In the genomic region with DNA sequence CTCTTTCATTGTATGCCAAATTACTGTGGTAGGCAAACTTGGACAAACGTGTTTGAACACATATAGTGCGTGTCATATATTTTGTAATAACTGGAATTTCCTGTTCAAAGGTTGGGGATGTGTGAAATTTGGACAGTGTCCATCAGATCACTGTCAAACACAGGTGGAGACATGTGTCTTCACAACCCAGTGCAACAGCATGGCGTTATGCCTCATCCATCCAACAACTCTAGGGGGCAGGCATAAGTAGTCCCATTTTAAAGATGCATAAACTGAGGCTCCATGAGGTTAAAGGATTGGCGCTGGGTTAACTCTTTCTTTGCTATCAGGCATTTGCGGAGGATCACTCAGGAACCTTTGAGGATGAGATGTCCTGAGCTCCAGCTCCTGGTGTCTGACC, we compare ENCODE assay signal across 24 cellular contexts.
"Had no signal": no experiment of that assay in that cellular context is flagged by ENCODE, and none has a peak within 500 bp of the region (broad histone marks: within the 10 kb centered on the region; RNA-seq: fewer than 3 reads in every experiment).

No MANE protein-coding gene starts in this region.

- DNase-seq: Karpas-422, KG1, MM.1S, NCI-H1092 treated with DMSO at 0.1 percent for 48 hours, NCI-H1436, NCI-H187, NCI-H2029, NCI-H2081 treated with DMSO at 0.1 percent for 48 hours, NCI-H2171, NCI-H226, NCI-H446, NCI-H510A, NCI-H524 treated with DMSO at 0.1 percent for 48 hours, NCI-H69, NCI-H774, Right ventricle myocardium superior, RPMI8226, SIG-M5, SW 1271 had no signal

- H3K4me3 ChIP-seq: SJSA1, SK-N-MC had no signal

- H3K27ac ChIP-seq: HL-60, SJSA1, SK-N-MC had no signal

- H3K27me3 ChIP-seq: SJSA1 had no signal

- FAIRE-seq: HTR-8/SVneo, RCC 7860 had no signal

- H3K4me1 ChIP-seq: SJSA1 had no signal

- H3K36me3 ChIP-seq: SJSA1 had no signal
